In genomic region chr10:80290474-80291220, GRCh38 we compare ENCODE assay signal across 1 cellular context.
A peak's percentile ranks its signal among the peaks of the same experiment; 100 is the strongest.
TF ChIP-seq lines count a peak whose summit lies in the region.

No MANE protein-coding gene starts in this region.

TF ChIP-seq in HepG2, 621 proteins besides CTCF, POLR2A, EP300 and RAD21 (continued from another document and continues in another):
- TF ChIP-seq ZBTB10 (CRISPR knock-in tag; IDR thresholded peaks at IDR 0.05; ENCODE audit: borderline replicate concordance) = no peak
- TF ChIP-seq AKNA (CRISPR knock-in tag; IDR thresholded peaks at IDR 0.05; ENCODE audit: borderline replicate concordance) = no peak
- TF ChIP-seq TAF1 (CRISPR knock-in tag; IDR thresholded peaks at IDR 0.05) = no peak
- TF ChIP-seq SOX6 (IDR thresholded peaks at IDR 0.05) = no peak
- TF ChIP-seq SOX6 (CRISPR knock-in tag; IDR thresholded peaks at IDR 0.05) = peak; percentile 75
- no peak for TF ChIP-seq MAZ (IDR thresholded peaks at IDR 0.05; ENCODE audit: borderline replicate concordance, low read depth, low read length)
- no peak for TF ChIP-seq MAZ (CRISPR knock-in tag; IDR thresholded peaks at IDR 0.05; ENCODE audit: low read depth)
- no peak for TF ChIP-seq SP2 (CRISPR knock-in tag; IDR thresholded peaks at IDR 0.05)
- TF ChIP-seq ZIK1 (CRISPR knock-in tag; IDR thresholded peaks at IDR 0.05; ENCODE audit: borderline replicate concordance, low read depth) = no peak
- peak; percentile 43; the same call in 1 of the 2 replicates for TF ChIP-seq ETV5 (CRISPR knock-in tag; IDR thresholded peaks at IDR 0.05; ENCODE audit: borderline replicate concordance)
- no peak for TF ChIP-seq ZZZ3 (CRISPR knock-in tag; IDR thresholded peaks at IDR 0.05; ENCODE audit: borderline replicate concordance)
- no peak for TF ChIP-seq FOSL1 (CRISPR knock-in tag; IDR thresholded peaks at IDR 0.05; ENCODE audit: borderline replicate concordance)
- TF ChIP-seq, protein P1, sequence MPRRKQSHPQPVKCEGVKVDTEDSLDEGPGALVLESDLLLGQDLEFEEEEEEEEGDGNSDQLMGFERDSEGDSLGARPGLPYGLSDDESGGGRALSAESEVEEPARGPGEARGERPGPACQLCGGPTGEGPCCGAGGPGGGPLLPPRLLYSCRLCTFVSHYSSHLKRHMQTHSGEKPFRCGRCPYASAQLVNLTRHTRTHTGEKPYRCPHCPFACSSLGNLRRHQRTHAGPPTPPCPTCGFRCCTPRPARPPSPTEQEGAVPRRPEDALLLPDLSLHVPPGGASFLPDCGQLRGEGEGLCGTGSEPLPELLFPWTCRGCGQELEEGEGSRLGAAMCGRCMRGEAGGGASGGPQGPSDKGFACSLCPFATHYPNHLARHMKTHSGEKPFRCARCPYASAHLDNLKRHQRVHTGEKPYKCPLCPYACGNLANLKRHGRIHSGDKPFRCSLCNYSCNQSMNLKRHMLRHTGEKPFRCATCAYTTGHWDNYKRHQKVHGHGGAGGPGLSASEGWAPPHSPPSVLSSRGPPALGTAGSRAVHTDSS (CRISPR knock-in tag; conservative IDR thresholded peaks at IDR 0.05) = no peak
- TF ChIP-seq NR2C2 (CRISPR knock-in tag; IDR thresholded peaks at IDR 0.05; ENCODE audit: borderline replicate concordance) = no peak; the same call in 1 of the 2 replicates
- TF ChIP-seq ZNF615 (CRISPR knock-in tag; IDR thresholded peaks at IDR 0.05; ENCODE audit: borderline replicate concordance) = no peak
- no peak for TF ChIP-seq CCAR2 (optimal IDR thresholded peaks at IDR 0.05; ENCODE audit: low read depth, low read length)
- TF ChIP-seq ARID4A (CRISPR knock-in tag; IDR thresholded peaks at IDR 0.05; ENCODE audit: borderline replicate concordance) = peak; percentile 48; the same call in 1 of the 2 replicates
- TF ChIP-seq, protein P2, sequence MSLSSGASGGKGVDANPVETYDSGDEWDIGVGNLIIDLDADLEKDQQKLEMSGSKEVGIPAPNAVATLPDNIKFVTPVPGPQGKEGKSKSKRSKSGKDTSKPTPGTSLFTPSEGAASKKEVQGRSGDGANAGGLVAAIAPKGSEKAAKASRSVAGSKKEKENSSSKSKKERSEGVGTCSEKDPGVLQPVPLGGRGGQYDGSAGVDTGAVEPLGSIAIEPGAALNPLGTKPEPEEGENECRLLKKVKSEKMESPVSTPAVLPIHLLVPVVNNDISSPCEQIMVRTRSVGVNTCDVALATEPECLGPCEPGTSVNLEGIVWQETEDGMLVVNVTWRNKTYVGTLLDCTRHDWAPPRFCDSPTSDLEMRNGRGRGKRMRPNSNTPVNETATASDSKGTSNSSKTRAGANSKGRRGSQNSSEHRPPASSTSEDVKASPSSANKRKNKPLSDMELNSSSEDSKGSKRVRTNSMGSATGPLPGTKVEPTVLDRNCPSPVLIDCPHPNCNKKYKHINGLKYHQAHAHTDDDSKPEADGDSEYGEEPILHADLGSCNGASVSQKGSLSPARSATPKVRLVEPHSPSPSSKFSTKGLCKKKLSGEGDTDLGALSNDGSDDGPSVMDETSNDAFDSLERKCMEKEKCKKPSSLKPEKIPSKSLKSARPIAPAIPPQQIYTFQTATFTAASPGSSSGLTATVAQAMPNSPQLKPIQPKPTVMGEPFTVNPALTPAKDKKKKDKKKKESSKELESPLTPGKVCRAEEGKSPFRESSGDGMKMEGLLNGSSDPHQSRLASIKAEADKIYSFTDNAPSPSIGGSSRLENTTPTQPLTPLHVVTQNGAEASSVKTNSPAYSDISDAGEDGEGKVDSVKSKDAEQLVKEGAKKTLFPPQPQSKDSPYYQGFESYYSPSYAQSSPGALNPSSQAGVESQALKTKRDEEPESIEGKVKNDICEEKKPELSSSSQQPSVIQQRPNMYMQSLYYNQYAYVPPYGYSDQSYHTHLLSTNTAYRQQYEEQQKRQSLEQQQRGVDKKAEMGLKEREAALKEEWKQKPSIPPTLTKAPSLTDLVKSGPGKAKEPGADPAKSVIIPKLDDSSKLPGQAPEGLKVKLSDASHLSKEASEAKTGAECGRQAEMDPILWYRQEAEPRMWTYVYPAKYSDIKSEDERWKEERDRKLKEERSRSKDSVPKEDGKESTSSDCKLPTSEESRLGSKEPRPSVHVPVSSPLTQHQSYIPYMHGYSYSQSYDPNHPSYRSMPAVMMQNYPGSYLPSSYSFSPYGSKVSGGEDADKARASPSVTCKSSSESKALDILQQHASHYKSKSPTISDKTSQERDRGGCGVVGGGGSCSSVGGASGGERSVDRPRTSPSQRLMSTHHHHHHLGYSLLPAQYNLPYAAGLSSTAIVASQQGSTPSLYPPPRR (CRISPR knock-in tag; IDR thresholded peaks at IDR 0.05; ENCODE audit: borderline replicate concordance) = peak; percentile 83
- no peak for TF ChIP-seq SRY (CRISPR knock-in tag; IDR thresholded peaks at IDR 0.05)
- TF ChIP-seq MIER2 (CRISPR knock-in tag; IDR thresholded peaks at IDR 0.05) = no peak
- no peak for TF ChIP-seq MEF2D (CRISPR knock-in tag; IDR thresholded peaks at IDR 0.05)
- no peak for TF ChIP-seq ZFYVE20 (CRISPR knock-in tag; IDR thresholded peaks at IDR 0.05; ENCODE audit: borderline replicate concordance, low read depth)
- TF ChIP-seq ZNF407 (CRISPR knock-in tag; IDR thresholded peaks at IDR 0.05; ENCODE audit: not compliant biosample characterization) = no peak
- no peak for TF ChIP-seq ZBTB1 (CRISPR knock-in tag; IDR thresholded peaks at IDR 0.05; ENCODE audit: borderline replicate concordance)
